ENCODE assay signal across 23 cellular contexts in genomic region chr22:43948836-43949235, GRCh38. TPM values are rescaled to one million over a fixed set of nuclear protein-coding genes. Genes with fewer than 3 reads are reported as not detected.
A peak's percentile ranks its signal among the peaks of the same experiment; 100 is the strongest.
DNase-seq lines count a peak whose midpoint lies in the region; ATAC-seq and TF ChIP-seq lines count a peak whose summit lies in the region.
"Had no signal": no experiment of that assay in that cellular context is flagged by ENCODE, and none has a peak within 500 bp of the region (broad histone marks: within the 10 kb centered on the region; RNA-seq: fewer than 3 reads in every experiment).

No MANE protein-coding gene starts in this region.

- H3K27ac ChIP-seq in Panc1 (ENCODE audit: low read length), result no peak overlapping the region
- no peak overlapping the region for H3K27ac ChIP-seq in osteoblast (ENCODE audit: low read depth, low read length)
- H3K27ac ChIP-seq in GM23338 (ENCODE audit: low read depth), result no peak overlapping the region

- peaks cover 4% of the 10 kb centered on the region for H3K27me3 Mint-ChIP-seq in GM23338 (ENCODE audit: insufficient read depth, low read depth, poor library complexity)

- H3F3A ChIP-seq in GM23338 (replicated peaks; ENCODE audit: low read depth), result no peaks in the 10 kb centered on the region

- H3K4me3 Mint-ChIP-seq in GM23338, result no peak overlapping the region
- H3K4me3 Mint-ChIP-seq: H9, HFFc6 had no signal

- H3K27me3 ChIP-seq in Panc1 (ENCODE audit: control insufficient read depth, insufficient read depth, low read length) (no peaks in the 10 kb centered on the region), osteoblast (ENCODE audit: insufficient read depth, low read length) (no peaks in the 10 kb centered on the region), GM23338 (ENCODE audit: insufficient read depth) (no peaks in the 10 kb centered on the region)

- TF ChIP-seq CTCF in AG10803 (conservative IDR thresholded peaks at IDR 0.05; ENCODE audit: low read length) (no peak), Panc1 (IDR thresholded peaks at IDR 0.05) (no peak), osteoblast (IDR thresholded peaks at IDR 0.05; ENCODE audit: extremely low read depth, low read depth, low read length) (no peak), GM23338 (conservative IDR thresholded peaks at IDR 0.05; ENCODE audit: low read depth in 2 of 2) (no peak)

- H3K4me1 Mint-ChIP-seq in GM23338, result peaks cover under 1% of the 10 kb centered on the region

- BruUV-seq in Panc1 (replicated peaks; lab: Mats Ljungman, UMichigan), result TSS peak; percentile 58

- H3K9me3 ChIP-seq in Panc1 (ENCODE audit: control insufficient read depth, insufficient read depth, low read depth, low read length) (no peaks in the 10 kb centered on the region), osteoblast (ENCODE audit: low read depth, low read length) (no peaks in the 10 kb centered on the region)

- H3K4me3 ChIP-seq in AG10803 (ENCODE audit: low read length), result no peak overlapping the region
- H3K4me3 ChIP-seq in Panc1 (ENCODE audit: low read depth in 2 of 2, low read length in 2 of 2), result no peak overlapping the region
- no peak overlapping the region for H3K4me3 ChIP-seq in osteoblast (ENCODE audit: insufficient read depth, low read length)
- H3K4me3 ChIP-seq in GM23338, result no peak overlapping the region

- H3K27ac Mint-ChIP-seq in GM23338, result no peak overlapping the region
- H3K27ac Mint-ChIP-seq: CD4-positive, alpha-beta memory T cell; H9; HFFc6 had no signal

- no peaks in the 10 kb centered on the region for H3K9me3 Mint-ChIP-seq in GM23338
- H3K9me3 Mint-ChIP-seq: CD4-positive, alpha-beta memory T cell; H9; HFFc6 had no signal

- CTCF ChIA-PET in Panc1 (lab: Charles Lee), result no interaction called here

- H3K4me2 ChIP-seq in osteoblast (ENCODE audit: insufficient read depth, low read length), result no peak overlapping the region
- no peak overlapping the region for H3K4me2 ChIP-seq in GM23338

- ATAC-seq in Panc1 (no peak), GM23338 (no peak)
- ATAC-seq: HCT116 had no signal

- H4K20me1 ChIP-seq in osteoblast (ENCODE audit: insufficient read depth, low read length), result no peaks in the 10 kb centered on the region
- no peaks in the 10 kb centered on the region; the same call in 1 of the 2 replicates for H4K20me1 ChIP-seq in GM23338 (replicated peaks; ENCODE audit: insufficient read depth)

- peak; percentile 34 for DNase-seq in AG10803 (ENCODE audit: low read depth)
- DNase-seq in GM03348 (ENCODE audit: low spot score), result peak; percentile 29
- DNase-seq in Panc1 (ENCODE audit: low read depth, low spot score), result no peak
- DNase-seq in osteoblast (ENCODE audit: insufficient read length, low spot score, missing footprints), result peak; percentile 51
- DNase-seq in hepatic stellate cell (ENCODE audit: low spot score), result no peak
- DNase-seq in GM23338 (ENCODE audit: low spot score), result no peak
- DNase-seq in NCI-H2171 (lab: John Stamatoyannopoulos, UW), result no peak
- DNase-seq: C1 segment of cervical spinal cord; Calu3; CD4-positive, alpha-beta memory T cell; COR-L47; DMS53; DMS79 treated with DMSO at 0.1 percent for 48 hours; GF-D8; H9; HFFc6 had no signal

- H3K79me2 ChIP-seq in osteoblast (ENCODE audit: insufficient read depth, low read length) (no peaks in the 10 kb centered on the region), GM23338 (replicated peaks; ENCODE audit: insufficient read depth) (no peaks in the 10 kb centered on the region)

- in situ Hi-C loops in Panc1 (cut with HindIII; ENCODE audit: low pct_unique_long_range_greater_than_20kb, low sequenced_read_pairs), result no loop called here

- H3K9me2 ChIP-seq in GM23338 (ENCODE audit: insufficient read depth), result no peaks in the 10 kb centered on the region

- POLR2A ChIA-PET in Panc1 (lab: Charles Lee), result interaction anchor here (0.6 kb wide), 1 partner anchor 1139 kb away, joined by 7 read pairs; no protein-coding TSS in a partner anchor

- H3K36me3 ChIP-seq in Panc1 (ENCODE audit: control insufficient read depth, insufficient read depth, low read length) (no peaks in the 10 kb centered on the region), osteoblast (ENCODE audit: insufficient read depth, low read length) (peaks cover 16% of the 10 kb centered on the region), GM23338 (ENCODE audit: insufficient read depth) (0 out of 2 replicates have a peak, but pooled peaks cover 2% of the 10 kb centered on the region)

- H2AFZ ChIP-seq in osteoblast (ENCODE audit: low read length), result no peak overlapping the region
- no peak overlapping the region for H2AFZ ChIP-seq in GM23338

- H3K4me1 ChIP-seq in Panc1 (ENCODE audit: control insufficient read depth, insufficient read depth, low read length) (peaks cover under 1% of the 10 kb centered on the region), osteoblast (ENCODE audit: insufficient read depth, low read length) (peaks cover 3% of the 10 kb centered on the region), GM23338 (ENCODE audit: insufficient read depth) (peaks cover 5% of the 10 kb centered on the region; the same call in 1 of the 2 replicates)

- H3K36me3 Mint-ChIP-seq in GM23338 (ENCODE audit: low read depth), result peaks cover 31% of the 10 kb centered on the region
- H3K36me3 Mint-ChIP-seq: CD4-positive, alpha-beta memory T cell had no signal

- intact Hi-C loops in Panc1 (cut with micrococcal nuclease; ENCODE audit: unreplicated experiment), result no loop called here

TF ChIP-seq in GM23338, 12 proteins besides CTCF, POLR2A, EP300 and RAD21 (continues in another document):
- no peak for TF ChIP-seq ZNF114 (CRISPR knock-in tag; IDR thresholded peaks at IDR 0.05)
- TF ChIP-seq JUNB (IDR thresholded peaks at IDR 0.05; ENCODE audit: unreplicated experiment), result no peak

RNA-seq across cellular contexts. Expression of gene SAMM50, which starts 6.4 kb away (rescaled TPM):
- total RNA-seq in Panc1 (2021; ENCODE audit: unreplicated experiment), result 40.5 TPM
- polyA plus RNA-seq in Panc1 (2012; ENCODE audit: insufficient read length), result 40.6 TPM
- total RNA-seq in osteoblast, result 36.6 and 41.5 TPM in 2 replicates
- total RNA-seq in GM23338 (2014; rRNA removed; shearing (Covaris generic)), result 58.6 and 68.0 TPM in 2 replicates
- 49.6 and 60.3 TPM in 2 replicates for polyA plus RNA-seq in GM23338 (2016; fragmentation: Nextera tagmentation; extraction: Ambion mirVana)

RNA-seq across cellular contexts. Expression of gene PNPLA3, which starts 25.2 kb away (rescaled TPM):
- 4.9 TPM for total RNA-seq in Panc1 (2021; ENCODE audit: unreplicated experiment)
- 3.8 TPM for polyA plus RNA-seq in Panc1 (2012; ENCODE audit: insufficient read length)
- total RNA-seq in osteoblast, result 8.3 and 14.1 TPM in 2 replicates
- total RNA-seq in GM23338 (2014; rRNA removed; shearing (Covaris generic)), result 17.3 and 23.4 TPM in 2 replicates
- 16.2 and 17.7 TPM in 2 replicates for polyA plus RNA-seq in GM23338 (2016; fragmentation: Nextera tagmentation; extraction: Ambion mirVana)
- total RNA-seq: CD4-positive, alpha-beta memory T cell had no signal
- polyA plus RNA-seq: CD4-positive, alpha-beta memory T cell had no signal

RNA-seq across cellular contexts. Expression of gene PNPLA5, which starts 57.0 kb away (rescaled TPM):
- total RNA-seq in Panc1 (2021; ENCODE audit: unreplicated experiment) (not detected), osteoblast (not detected in 2 replicates)
- polyA plus RNA-seq in Panc1 (2012; ENCODE audit: insufficient read length), result 0.11 TPM
- total RNA-seq in GM23338 (2014; rRNA removed; shearing (Covaris generic)), result 5.9 and 6.8 TPM in 2 replicates
- 2.0 and 2.3 TPM in 2 replicates for polyA plus RNA-seq in GM23338 (2016; fragmentation: Nextera tagmentation; extraction: Ambion mirVana)
- total RNA-seq: A172; A673; Calu3; CD4-positive, alpha-beta memory T cell; Daoy; G401; H4; HFFc6 had no signal
- polyA plus RNA-seq: BJ; CD4-positive, alpha-beta memory T cell had no signal

Comparison
In these comparisons a context has a peak if more than half of its experiments do, and no peak if none do; other contexts are left out.
1. DNase-seq: peak in AG10803 (single experiment), GM03348 (single experiment) and osteoblast (single experiment); none in Panc1 (single experiment), hepatic stellate cell (single experiment), GM23338 (single experiment) and NCI-H2171 (single experiment).